Comparison of ENCODE assay signal across 8 cellular contexts in genomic region chr13:112606125-112607001, GRCh38. TPM values are rescaled to one million over a fixed set of nuclear protein-coding genes. Genes with fewer than 3 reads are reported as not detected.
DNase-seq lines count a peak whose midpoint lies in the region; ATAC-seq and TF ChIP-seq lines count a peak whose summit lies in the region.

No MANE protein-coding gene starts in this region.

- DNase-seq in Calu3 = peak; percentile 82
- peak; percentile 85 for DNase-seq in HT1080 (ENCODE audit: low read depth)
- peak; percentile 83 for DNase-seq in activated T-cell treated with anti-CD3 and anti-CD28 coated beads for 4 hours
- DNase-seq in epithelial cell of prostate (ENCODE audit: low read depth, low spot score) = peak; percentile 10
- peak; percentile 92 for DNase-seq in mucosa of gallbladder (ENCODE audit: low spot score)
- peak; percentile 50 to 71 for DNase-seq in stimulated activated CD8-positive, alpha-beta memory T cell treated with anti-CD3 and anti-CD28 coated beads, Interleukin-4, amount 100 ng/mL, for 1 hour (ENCODE audit: low read depth in 2 of 2, low spot score in 1 of 2)

- no peaks in the 10 kb centered on the region for H3K9me3 Mint-ChIP-seq in Calu3 (ENCODE audit: low read depth, unreplicated experiment)

- no peaks in the 10 kb centered on the region for H3K36me3 Mint-ChIP-seq in Calu3 (ENCODE audit: insufficient read depth, unreplicated experiment)

- no TSS peak for BruUV-seq in Calu3 (replicated peaks; lab: Mats Ljungman, UMichigan)

- H4K20me1 ChIP-seq in OCI-LY1 (ENCODE audit: insufficient read depth, low read length) = no peaks in the 10 kb centered on the region

- no peaks in the 10 kb centered on the region for H3K36me3 ChIP-seq in OCI-LY1 (ENCODE audit: insufficient read depth, low read length)

- peak overlapping the region; percentile 61 for H3K4me3 ChIP-seq in OCI-LY1 (ENCODE audit: low read depth, low read length, poor library complexity, severe bottlenecking)

- H3K4me2 ChIP-seq in OCI-LY1 (ENCODE audit: low read length) = peak overlapping the region; percentile 82

- H3K27me3 ChIP-seq in OCI-LY1 (ENCODE audit: insufficient read depth, low read length) = peaks cover 5% of the 10 kb centered on the region; the same call in 1 of the 2 replicates

- H3K9me3 ChIP-seq in OCI-LY1 (ENCODE audit: low read length) = no peaks in the 10 kb centered on the region

- peak; percentile 100 for ATAC-seq in GM21367 (IDR thresholded peaks at IDR 0.05; ENCODE audit: unreplicated experiment)

- intact Hi-C loops in Calu3 (cut with micrococcal nuclease; ENCODE audit: unreplicated experiment) = loop anchor here (10.0 kb wide), 1 partner anchor 1132 kb away; no protein-coding TSS in a partner anchor

- no peaks in the 10 kb centered on the region for H3K4me1 Mint-ChIP-seq in Calu3 (ENCODE audit: low read depth, unreplicated experiment)

- H3K4me3 Mint-ChIP-seq in Calu3 (ENCODE audit: low read depth, unreplicated experiment) = peak overlapping the region; percentile 44

- H3K79me2 ChIP-seq in OCI-LY1 (ENCODE audit: insufficient read depth, low read length) = no peaks in the 10 kb centered on the region

- CTCF ChIA-PET in Calu3 (lab: Charles Lee) = no interaction called here

- H3K9ac ChIP-seq in OCI-LY1 (ENCODE audit: low read length) = peak overlapping the region; percentile 65

- H3K27me3 Mint-ChIP-seq in Calu3 (ENCODE audit: unreplicated experiment) = no peaks in the 10 kb centered on the region

- TF ChIP-seq CTCF in Calu3 (IDR thresholded peaks at IDR 0.05; ENCODE audit: unreplicated experiment) = peak; percentile 38
- TF ChIP-seq CTCF in OCI-LY1 (IDR thresholded peaks at IDR 0.05; ENCODE audit: low read length) = peak; percentile 99

- no peaks in the 10 kb centered on the region for H3K9me2 ChIP-seq in OCI-LY1 (ENCODE audit: low read depth, low read length)

- H2AFZ ChIP-seq in OCI-LY1 (ENCODE audit: low read length) = peak overlapping the region; percentile 92

- H3F3A ChIP-seq in OCI-LY1 (ENCODE audit: insufficient read depth, low read length) = no peaks in the 10 kb centered on the region; the same call in 1 of the 2 replicates

- H3K27ac ChIP-seq in OCI-LY1 (ENCODE audit: low read depth, low read length, poor library complexity, severe bottlenecking) = no peak overlapping the region
- H3K27ac ChIP-seq in epithelial cell of prostate = no peak overlapping the region

- no peak overlapping the region for H3K27ac Mint-ChIP-seq in Calu3 (ENCODE audit: unreplicated experiment)

- peaks cover 6% of the 10 kb centered on the region for H3K4me1 ChIP-seq in OCI-LY1 (ENCODE audit: insufficient read depth, low read length, severe bottlenecking)

RNA-seq across cellular contexts. Expression of gene TUBGCP3, which starts 18.4 kb away (rescaled TPM):
- total RNA-seq in Calu3 (2022) (13.7 and 16.1 TPM in 2 replicates), mucosa of gallbladder (27.2 TPM)
- 19.5 and 29.7 TPM in 2 replicates for total RNA-seq in HT1080 (2014; rRNA removed; shearing (Covaris generic))
- 29.6 and 33.3 TPM in 2 replicates for polyA plus RNA-seq in HT1080 (2015; cell fraction: cytosol; rRNA removed)
- polyA plus RNA-seq in HT1080 (2015; cell fraction: nucleus; rRNA removed) = 37.9 and 43.0 TPM in 2 replicates

Comparison
In these comparisons a context has a peak if more than half of its experiments do, and no peak if none do; other contexts are left out.
1. DNase-seq: peak in every context shown above with its lines; median percentile 92 in mucosa of gallbladder; 85 in HT1080; 83 in activated T-cell treated with anti-CD3 and anti-CD28 coated beads for 4 hours; 82 in Calu3; 60 in stimulated activated CD8-positive, alpha-beta memory T cell treated with anti-CD3 and anti-CD28 coated beads, Interleukin-4, amount 100 ng/mL, for 1 hour; 10 in epithelial cell of prostate.